In the genomic region with DNA sequence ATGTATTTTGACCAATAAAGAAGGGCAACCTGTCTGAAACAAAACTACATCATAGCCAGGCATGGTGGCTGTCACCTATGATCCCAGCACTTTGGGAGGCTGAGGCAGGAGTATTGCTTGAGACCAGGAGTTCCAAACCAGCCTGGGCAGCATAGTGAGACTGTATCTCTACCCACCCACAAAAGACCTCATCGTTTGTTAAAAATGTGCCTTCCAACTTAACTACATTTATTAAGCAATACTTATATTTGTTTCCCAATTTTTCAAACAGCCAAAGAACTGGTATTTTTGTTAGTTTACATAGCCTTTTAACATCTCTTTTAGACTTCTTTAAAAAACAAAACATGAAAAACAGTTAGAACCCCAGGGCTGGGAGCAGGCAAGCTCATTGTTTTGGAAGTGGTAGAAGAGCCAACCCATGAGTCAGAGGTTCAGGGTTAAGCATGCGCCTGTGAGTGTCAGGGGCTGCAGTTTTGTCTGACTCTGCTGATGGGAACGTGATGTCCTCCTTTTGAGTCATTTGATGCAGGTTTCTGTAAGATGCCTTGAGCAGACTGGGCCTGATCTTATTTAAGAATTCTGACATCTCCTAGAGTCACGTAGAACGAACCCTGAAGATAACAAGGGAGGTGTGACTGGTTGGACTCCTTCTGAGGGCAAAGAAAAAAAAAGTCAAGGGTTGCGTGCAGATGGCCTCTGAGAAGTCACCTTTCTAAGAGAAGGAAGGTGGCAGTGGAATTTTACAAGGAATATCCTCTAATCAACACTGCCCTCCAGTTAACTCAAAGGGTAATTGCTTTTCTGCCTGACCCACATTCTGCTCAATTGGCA, we compare ENCODE assay signal across 12 cellular contexts. TPM values are rescaled to one million over a fixed set of nuclear protein-coding genes. Genes with fewer than 3 reads are reported as not detected.
DNase-seq lines count a peak whose midpoint lies in the region; ATAC-seq, FAIRE-seq and TF ChIP-seq lines count a peak whose summit lies in the region.
"Had no signal": no experiment of that assay in that cellular context is flagged by ENCODE, and none has a peak within 500 bp of the region (broad histone marks: within the 10 kb centered on the region; RNA-seq: fewer than 3 reads in every experiment).

No MANE protein-coding gene starts in this region.

- peak overlapping the region; percentile 84 for H3K9ac ChIP-seq in adipocyte (ENCODE audit: low read length)
- H3K9ac ChIP-seq in kidney (ENCODE audit: low read length in 2 of 2): no peak overlapping the region

- no peak for TF ChIP-seq CTCF in kidney (IDR thresholded peaks at IDR 0.05; ENCODE audit: borderline replicate concordance, extremely low read depth, insufficient read depth)

- H3K27me3 ChIP-seq in adipocyte (replicated peaks; ENCODE audit: control insufficient read depth, insufficient read depth, low read length): no peaks in the 10 kb centered on the region
- H3K27me3 ChIP-seq: neutrophil had no signal

- H3K9me3 ChIP-seq in adipocyte (ENCODE audit: control insufficient read depth, low read length) (no peaks in the 10 kb centered on the region), kidney (ENCODE audit: control insufficient read depth in 1 of 2, low read length in 2 of 2) (no peaks in the 10 kb centered on the region)
- H3K9me3 ChIP-seq: neutrophil had no signal

- peaks cover 15% of the 10 kb centered on the region for H3K36me3 ChIP-seq in adipocyte (ENCODE audit: control insufficient read depth, insufficient read depth, low read length, severe bottlenecking)
- H3K36me3 ChIP-seq in kidney (ENCODE audit: control insufficient read depth in 1 of 2, insufficient read depth in 2 of 2, low read length in 2 of 2): no peaks in the 10 kb centered on the region

- peak; percentile 97 for DNase-seq in EL
- peak; percentile 91 for DNase-seq in adipocyte (ENCODE audit: low read depth)
- peak; percentile 91 for DNase-seq in fibroblast of peridontal ligament (ENCODE audit: extremely low read depth)
- peak; percentile 97 for DNase-seq in skeletal muscle cell (ENCODE audit: low read depth)
- DNase-seq in activated CD4-positive, alpha-beta T cell treated with anti-CD3 and anti-CD28 coated beads, Interleukin-2, amount 50 U/mL, for 48 hours: no peak
- no peak for DNase-seq in kidney
- DNase-seq: activated CD8-positive, alpha-beta memory T cell treated with anti-CD3 and anti-CD28 coated beads, Interleukin-2, amount 50 U/mL, for 4 hours; glutamatergic neuron; NCI-H1694 treated with DMSO at 0.1 percent for 48 hours had no signal

- H3K4me1 ChIP-seq in adipocyte (ENCODE audit: control insufficient read depth, insufficient read depth, low read length) (peaks cover 76% of the 10 kb centered on the region), kidney (ENCODE audit: control insufficient read depth in 1 of 2, insufficient read depth in 1 of 2, low read depth in 1 of 2, low read length in 2 of 2) (peaks cover 0 to 5% of the 10 kb centered on the region in 2 donors)

- ATAC-seq in HG02885 (IDR thresholded peaks at IDR 0.05; ENCODE audit: poor library complexity, unreplicated experiment) (no peak), GM19455 (IDR thresholded peaks at IDR 0.05; ENCODE audit: unreplicated experiment) (no peak)

- no peak overlapping the region for H3K27ac ChIP-seq in kidney (ENCODE audit: low read depth in 2 of 2, low read length in 2 of 2)
- H3K27ac ChIP-seq: neutrophil had no signal

- intact Hi-C loops in kidney (cut with DNase I): loop anchor here (10.0 kb wide), 1 partner anchor 150 kb away; no protein-coding TSS in a partner anchor

- FAIRE-seq in kidney (lab: Jason Lieb, UNC): no peak

- peak overlapping the region; percentile 11 for H3K4me3 ChIP-seq in adipocyte (ENCODE audit: low read length)
- H3K4me3 ChIP-seq in skeletal muscle cell (ENCODE audit: low read depth, low read length): no peak overlapping the region
- no peak overlapping the region for H3K4me3 ChIP-seq in kidney (ENCODE audit: low read length in 2 of 2)

RNA-seq across cellular contexts. Expression of gene CRTAM, which starts 53.8 kb away (rescaled TPM):
- total RNA-seq in kidney: 0.66 TPM
- polyA plus RNA-seq in kidney (ENCODE audit: insufficient read depth, low read depth, low replicate concordance): not detected

Comparison
In these comparisons a context has a peak if more than half of its experiments do, and no peak if none do; other contexts are left out.
1. DNase-seq: peak in EL (single experiment), adipocyte (single experiment), fibroblast of peridontal ligament (single experiment) and skeletal muscle cell (single experiment); none in activated CD4-positive, alpha-beta T cell treated with anti-CD3 and anti-CD28 coated beads, Interleukin-2, amount 50 U/mL, for 48 hours (0 of 2) and kidney (single experiment).